Comparison of ENCODE assay signal across 27 cellular contexts in the genomic region with DNA sequence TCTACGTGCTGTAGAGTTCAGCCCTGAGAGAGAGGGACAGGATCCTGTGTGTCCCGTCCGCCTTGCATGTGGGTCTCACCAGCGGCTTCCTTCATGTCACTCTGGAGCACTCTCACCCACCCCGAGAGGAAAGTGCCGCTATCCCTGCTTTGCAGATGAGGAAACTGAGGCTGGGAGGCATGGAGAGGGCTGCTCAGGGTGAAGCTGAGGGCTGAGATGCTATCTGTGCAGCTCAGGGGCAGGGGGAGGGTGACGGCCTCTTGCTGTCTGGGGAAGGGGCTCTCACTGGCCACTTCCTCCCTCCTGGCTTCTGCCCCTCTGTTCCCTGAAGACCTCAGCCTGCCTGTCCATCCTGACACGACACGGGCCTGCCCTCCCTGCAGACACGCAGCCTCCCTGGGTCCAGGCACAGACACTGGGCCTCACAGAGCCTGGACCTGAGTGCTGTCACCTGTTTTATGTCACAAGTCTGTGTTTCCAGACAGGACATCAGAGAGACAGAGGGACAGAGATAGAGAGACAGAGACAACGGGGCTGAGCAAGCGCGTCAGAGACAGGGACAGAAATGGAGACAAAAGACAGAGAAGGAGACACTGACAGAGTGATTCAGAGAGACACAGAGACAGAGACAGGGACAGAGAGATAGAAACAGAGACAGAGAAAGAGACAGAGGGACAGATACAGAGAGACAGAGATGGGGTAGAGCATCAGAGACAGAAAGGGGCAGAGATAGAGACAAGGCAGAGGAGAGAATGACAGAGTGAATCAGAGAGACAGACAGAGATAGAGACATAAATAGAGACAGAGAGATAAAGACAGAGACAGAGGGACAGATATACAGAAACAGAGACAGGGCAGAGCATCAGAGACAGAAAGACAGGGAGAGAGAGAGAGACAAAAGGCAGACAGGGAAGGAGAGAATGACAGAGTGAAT. TPM values are rescaled to one million over a fixed set of nuclear protein-coding genes. Genes with fewer than 3 reads are reported as not detected.
DNase-seq lines count a peak whose midpoint lies in the region; ATAC-seq and TF ChIP-seq lines count a peak whose summit lies in the region.
"Had no signal": no experiment of that assay in that cellular context is flagged by ENCODE, and none has a peak within 500 bp of the region (broad histone marks: within the 10 kb centered on the region; RNA-seq: fewer than 3 reads in every experiment).

No MANE protein-coding gene starts in this region.

- H3K4me3 ChIP-seq in Peyer's patch (no peak overlapping the region), rectal smooth muscle tissue (ENCODE audit: low read length) (no peak overlapping the region), right lobe of liver (no peak overlapping the region)
- H3K4me3 ChIP-seq: cardiac muscle cell, esophagus muscularis mucosa, heart left ventricle had no signal

- no peak overlapping the region for H3K18ac ChIP-seq in H9 (ENCODE audit: insufficient read length, low read depth, low read length)

- no peak overlapping the region for H2BK120ac ChIP-seq in H9 (ENCODE audit: low read depth, low read length, poor library complexity, severe bottlenecking)

- no peak for TF ChIP-seq CTCF in H9 (conservative IDR thresholded peaks at IDR 0.05)
- TF ChIP-seq CTCF in Peyer's patch (IDR thresholded peaks at IDR 0.05) = no peak
- no peak for TF ChIP-seq CTCF in right lobe of liver (IDR thresholded peaks at IDR 0.05)

- H3K14ac ChIP-seq in H9 (ENCODE audit: insufficient read depth, low read length) = no peak overlapping the region; the same call in 1 of the 2 replicates

- H3K9me3 ChIP-seq in H9 (ENCODE audit: control insufficient read depth, low read depth, low read length) (no peaks in the 10 kb centered on the region), Peyer's patch (no peaks in the 10 kb centered on the region), right lobe of liver (no peaks in the 10 kb centered on the region)
- H3K9me3 ChIP-seq: esophagus muscularis mucosa, heart left ventricle had no signal

- no peak overlapping the region for H3K4me3 Mint-ChIP-seq in H9
- H3K4me3 Mint-ChIP-seq: activated T-cell treated with anti-CD3 and anti-CD28 coated beads, Interleukin-2, amount 50 U/mL, for 72 hours; dendritic cell treated with granulocyte-macrophage colony-stimulating factor and Interleukin-4, amounts not matched to agents 40 ng/mL and 50 ng/mL, for 4 days had no signal

- no peaks in the 10 kb centered on the region for H3K79me1 ChIP-seq in H9 (ENCODE audit: insufficient read depth, low read depth, low read length, poor library complexity, severe bottlenecking)

- no peak overlapping the region for H3K4ac ChIP-seq in H9 (ENCODE audit: low read depth, low read length)

- no peak for TF ChIP-seq POLR2A in Peyer's patch (IDR thresholded peaks at IDR 0.05)
- TF ChIP-seq POLR2A in right lobe of liver (IDR thresholded peaks at IDR 0.05) = no peak

- H3K27ac Mint-ChIP-seq in H9 = no peak overlapping the region
- H3K27ac Mint-ChIP-seq: activated T-cell treated with anti-CD3 and anti-CD28 coated beads, Interleukin-2, amount 50 U/mL, for 72 hours; dendritic cell treated with granulocyte-macrophage colony-stimulating factor and Interleukin-4, amounts not matched to agents 40 ng/mL and 50 ng/mL, for 4 days had no signal

- no peak overlapping the region for H2AFZ ChIP-seq in H9 (ENCODE audit: low read length)

- no peaks in the 10 kb centered on the region for H3K9me3 Mint-ChIP-seq in H9
- H3K9me3 Mint-ChIP-seq: activated T-cell treated with anti-CD3 and anti-CD28 coated beads, Interleukin-2, amount 50 U/mL, for 72 hours; dendritic cell treated with granulocyte-macrophage colony-stimulating factor and Interleukin-4, amounts not matched to agents 40 ng/mL and 50 ng/mL, for 4 days had no signal

- WGBS in H9 (ENCODE audit: extremely low coverage, insufficient read length, low lambda C conversion rate) = no CpG with 5 or more reads among the region's 13 CpGs
- no CpG with 5 or more reads among the region's 13 CpGs for WGBS in right lobe of liver (ENCODE audit: insufficient coverage, low coverage, low lambda C conversion rate, missing lambda C conversion rate)

- H2BK12ac ChIP-seq in H9 (ENCODE audit: insufficient read length, low read depth, low read length) = no peak overlapping the region

- no peaks in the 10 kb centered on the region for H3K23me2 ChIP-seq in H9 (ENCODE audit: insufficient read length, low read depth, low read length, poor library complexity, severe bottlenecking)

- H4K5ac ChIP-seq in H9 (ENCODE audit: insufficient read length, low read depth, low read length) = no peak overlapping the region

- no peaks in the 10 kb centered on the region for H3K36me3 ChIP-seq in Peyer's patch
- no peaks in the 10 kb centered on the region for H3K36me3 ChIP-seq in rectal smooth muscle tissue (ENCODE audit: control insufficient read depth, insufficient read depth, low read length)
- H3K36me3 ChIP-seq in right lobe of liver = no peaks in the 10 kb centered on the region
- H3K36me3 ChIP-seq: cardiac muscle cell, heart left ventricle had no signal

- H3K27me3 Mint-ChIP-seq in H9 (ENCODE audit: low read depth) = peaks cover 18% of the 10 kb centered on the region
- H3K27me3 Mint-ChIP-seq: dendritic cell treated with granulocyte-macrophage colony-stimulating factor and Interleukin-4, amounts not matched to agents 40 ng/mL and 50 ng/mL, for 4 days had no signal

- H3K4me2 ChIP-seq in H9 (ENCODE audit: insufficient read depth, insufficient read length, low read length) = no peak overlapping the region

- no peak overlapping the region for H2BK15ac ChIP-seq in H9 (ENCODE audit: low read depth, low read length)

- intact Hi-C loops in left colon (cut with DNase I, micrococcal nuclease) (no loop called here), right lobe of liver (cut with DNase I) (no loop called here)

- no peak overlapping the region for H3K23ac ChIP-seq in H9 (ENCODE audit: insufficient read length, low read depth, low read length)

- no peak overlapping the region for H4K91ac ChIP-seq in H9 (ENCODE audit: insufficient read length, low read depth, low read length)

- H3K79me2 ChIP-seq in H9 (ENCODE audit: insufficient read depth, low read length) = no peaks in the 10 kb centered on the region

- H3K4me1 Mint-ChIP-seq in H9 = peaks cover 29% of the 10 kb centered on the region in 2 experiments

- DNase-seq in H9 (no peak), Peyer's patch (no peak), left colon (no peak), SKM-1 (lab: John Stamatoyannopoulos, UW; ENCODE audit: unreplicated experiment) (no peak), right lobe of liver (no peak)
- DNase-seq in stimulated activated naive CD4-positive, alpha-beta T cell (lab: John Stamatoyannopoulos, UW) = no peak
- DNase-seq in stimulated activated CD4-positive, alpha-beta T cell treated with anti-CD3 and anti-CD28 coated beads, Interleukin-4, amount 100 ng/mL, for 4 hours = no peak
- DNase-seq: activated CD4-positive, alpha-beta T cell treated with anti-CD3 and anti-CD28 coated beads for 48 hours; activated naive CD4-positive, alpha-beta T cell treated with anti-CD3 and anti-CD28 coated beads, Interleukin-2, amount 50 U/mL, for 16 hours; activated T-cell treated with anti-CD3 and anti-CD28 coated beads, Interleukin-2, amount 50 U/mL, for 72 hours; anterior cingulate cortex; Calu3; DND-41; foreskin keratinocyte; heart left ventricle; NCI-H1048; NCI-H1694 treated with DMSO at 0.1 percent for 48 hours; NCI-H2171; NCI-H524; substantia nigra; T-helper 9 cell; WERI-Rb-1 had no signal

- ATAC-seq in left colon (peak; percentile 5), right lobe of liver (no peak)
- ATAC-seq: activated T-cell treated with anti-CD3 and anti-CD28 coated beads, Interleukin-2, amount 50 U/mL, for 72 hours; foreskin keratinocyte; HepG2 had no signal

- H2BK20ac ChIP-seq in H9 (ENCODE audit: low read depth, low read length, poor library complexity, severe bottlenecking) = no peak overlapping the region

- H2BK5ac ChIP-seq in H9 (ENCODE audit: insufficient read length, low read length) = no peak overlapping the region

- H2AK5ac ChIP-seq in H9 (ENCODE audit: insufficient read length, low read length) = no peak overlapping the region

- no peak overlapping the region for H3K56ac ChIP-seq in H9 (ENCODE audit: insufficient read length, low read depth, low read length)

- no peaks in the 10 kb centered on the region for H3K27me3 ChIP-seq in H9 (ENCODE audit: insufficient read depth, low read length)
- no peaks in the 10 kb centered on the region for H3K27me3 ChIP-seq in Peyer's patch
- no peaks in the 10 kb centered on the region for H3K27me3 ChIP-seq in rectal smooth muscle tissue (ENCODE audit: control insufficient read depth, insufficient read depth, low read length)
- no peaks in the 10 kb centered on the region for H3K27me3 ChIP-seq in right lobe of liver
- H3K27me3 ChIP-seq: cardiac muscle cell, esophagus muscularis mucosa had no signal

- H3K27ac ChIP-seq in H9 (ENCODE audit: insufficient read length, low read depth, low read length) (no peak overlapping the region), Peyer's patch (peak overlapping the region in 3 of 4 donors; percentile 49 to 81 (median 59)), rectal smooth muscle tissue (ENCODE audit: low read depth, low read length) (peak overlapping the region; percentile 27), right lobe of liver (no peak overlapping the region)
- H3K27ac ChIP-seq: cardiac muscle cell, esophagus muscularis mucosa, foreskin keratinocyte, heart left ventricle, WERI-Rb-1 had no signal

- H4K8ac ChIP-seq in H9 (replicated peaks; ENCODE audit: insufficient read length, low read depth, low read length) = peak overlapping the region; percentile 39

- no peaks in the 10 kb centered on the region for H4K20me1 ChIP-seq in H9 (ENCODE audit: control insufficient read depth, insufficient read depth, insufficient read length)

- H3K4me1 ChIP-seq in H9 (ENCODE audit: insufficient read depth, low read length) (no peaks in the 10 kb centered on the region), Peyer's patch (peaks cover 0 to 9% (median 4%) of the 10 kb centered on the region in 4 donors), rectal smooth muscle tissue (ENCODE audit: control insufficient read depth, insufficient read depth, low read length) (no peaks in the 10 kb centered on the region), right lobe of liver (no peaks in the 10 kb centered on the region)

- H3T11ph ChIP-seq in H9 (ENCODE audit: low read length) = no peak overlapping the region

- H3K9ac ChIP-seq in H9 (ENCODE audit: extremely low read depth, insufficient read length, low read length) = no peak overlapping the region
- H3K9ac ChIP-seq in rectal smooth muscle tissue (ENCODE audit: low read length) = peak overlapping the region; percentile 32

- peaks cover 7 to 13% (median 11%) of the 10 kb centered on the region in 3 experiments; a peak in 5 of 7 replicates for H3K36me3 Mint-ChIP-seq in H9 (ENCODE audit: insufficient read depth in 1 of 3, low read depth in 3 of 3)

RNA-seq across cellular contexts. Expression of a gene that starts 53.1 kb away (rescaled TPM):
- total RNA-seq in H9 (2021) (274 and 293 TPM in 2 replicates), Peyer's patch (100 to 1,000 TPM in 1 of 4 donors, 10 to 100 TPM in 3; 16.5 to 102 (median 21.5) TPM), left colon (10 to 100 TPM; 17.2 to 32.0 TPM), right lobe of liver (10 to 100 TPM in 4 of 6 experiments, 1 to 10 TPM in 2; 6.7 to 35.9 (median 13.4) TPM)

Comparison
In these comparisons a context has a peak if more than half of its experiments do, and no peak if none do; other contexts are left out.
1. H3K27ac ChIP-seq: peak in Peyer's patch (3 of 4) and rectal smooth muscle tissue (single experiment); none in H9 (single experiment) and right lobe of liver (0 of 3).